8 cellular contexts compared by ENCODE assay signal in genomic region chr6:26240157-26240980, GRCh38.
DNase-seq lines count a peak whose midpoint lies in the region; ATAC-seq, FAIRE-seq and TF ChIP-seq lines count a peak whose summit lies in the region.

No MANE protein-coding gene starts in this region.

- H3K9ac ChIP-seq in SU-DHL-6 (ENCODE audit: low read length) (no peak overlapping the region), kidney (ENCODE audit: low read length in 2 of 2) (peak overlapping the region in 1 of 2 donors; percentile 46)

- H3K79me2 ChIP-seq in SU-DHL-6 (ENCODE audit: insufficient read depth, low read length): no peaks in the 10 kb centered on the region

- peak in 2 of 3 donors; percentile 69 to 88 for TF ChIP-seq POLR2A in body of pancreas (IDR thresholded peaks at IDR 0.05)

- 4 to 10% methylated on average over 41 to 48 of the region's 48 CpGs for WGBS in body of pancreas, 2 donors

- H3K4me3 ChIP-seq in GM12864 (ENCODE audit: low read depth, low read length) (peak overlapping the region; percentile 41), SU-DHL-6 (ENCODE audit: insufficient read depth, low read length, poor library complexity, severe bottlenecking) (no peak overlapping the region), body of pancreas (no peak overlapping the region), kidney (ENCODE audit: low read length in 2 of 2) (peak overlapping the region; percentile 61 to 66)

- FAIRE-seq in kidney (lab: Jason Lieb, UNC): no peak

- H3K9me2 ChIP-seq in SU-DHL-6 (replicated peaks; ENCODE audit: insufficient read depth, low read length): no peaks in the 10 kb centered on the region

- peak; percentile 52 for ATAC-seq in HG02571 (IDR thresholded peaks at IDR 0.05; ENCODE audit: unreplicated experiment)
- ATAC-seq in body of pancreas: peak; percentile 47

- H3K27me3 ChIP-seq in SU-DHL-6 (ENCODE audit: low read length): no peaks in the 10 kb centered on the region
- H3K27me3 ChIP-seq in body of pancreas: peaks cover 0 to 13% of the 10 kb centered on the region in 2 donors

- TF ChIP-seq CTCF in GM12864 (IDR thresholded peaks at IDR 0.05; ENCODE audit: low read depth, low read length, missing control alignments) (no peak), SU-DHL-6 (IDR thresholded peaks at IDR 0.05; ENCODE audit: insufficient read depth, low read length, poor library complexity, severe bottlenecking) (no peak), body of pancreas (IDR thresholded peaks at IDR 0.05) (no peak), kidney (IDR thresholded peaks at IDR 0.05; ENCODE audit: borderline replicate concordance, extremely low read depth, insufficient read depth) (no peak)

- peak overlapping the region; percentile 11 for H3K4me2 ChIP-seq in SU-DHL-6 (ENCODE audit: low read depth, low read length, poor library complexity, severe bottlenecking)

- no peak overlapping the region for H3K27ac ChIP-seq in SU-DHL-6 (ENCODE audit: low read depth, low read length)
- H3K27ac ChIP-seq in body of pancreas: peak overlapping the region in 2 of 4 donors; percentile 26 to 52
- peak overlapping the region in 1 of 2 donors; percentile 59 for H3K27ac ChIP-seq in kidney (ENCODE audit: low read depth in 2 of 2, low read length in 2 of 2)

- H3K4me1 ChIP-seq in body of pancreas (no peaks in the 10 kb centered on the region), kidney (ENCODE audit: control insufficient read depth in 1 of 2, insufficient read depth in 1 of 2, low read depth in 1 of 2, low read length in 2 of 2) (peaks cover 0 to 2% of the 10 kb centered on the region in 2 donors)

- H3F3A ChIP-seq in SU-DHL-6 (ENCODE audit: insufficient read depth): peaks cover under 1% of the 10 kb centered on the region; the same call in 1 of the 2 replicates

- no peaks in the 10 kb centered on the region for H4K20me1 ChIP-seq in SU-DHL-6 (ENCODE audit: low read depth, low read length)

- intact Hi-C loops in body of pancreas (cut with DNase I) (no loop called here), kidney (cut with DNase I) (no loop called here)

- H3K9me3 ChIP-seq in SU-DHL-6 (ENCODE audit: insufficient read depth, low read length) (no peaks in the 10 kb centered on the region), body of pancreas (no peaks in the 10 kb centered on the region), kidney (ENCODE audit: control insufficient read depth in 1 of 2, low read length in 2 of 2) (no peaks in the 10 kb centered on the region)

- peak overlapping the region; percentile 67 for H2AFZ ChIP-seq in SU-DHL-6 (ENCODE audit: low read depth, low read length, severe bottlenecking)

- DNase-seq in GM12864 (ENCODE audit: low read depth) (peak; percentile 93), body of pancreas (peak in 1 of 4 donors; percentile 68), kidney (peak; percentile 79), NCI-H2171 treated with DMSO at 0.1 percent for 48 hours (lab: John Stamatoyannopoulos, UW) (no peak), GM19238 (ENCODE audit: insufficient read length, low spot score) (no peak)
- DNase-seq in stimulated activated CD4-positive, alpha-beta T cell treated with anti-CD3 and anti-CD28 coated beads, Interleukin-4, amount 100 ng/mL, for 48 hours (ENCODE audit: low read depth in 2 of 2): peak; percentile 54 to 56

- H3K36me3 ChIP-seq in SU-DHL-6 (ENCODE audit: low read length): no peaks in the 10 kb centered on the region
- H3K36me3 ChIP-seq in body of pancreas (replicated peaks in 1 of 2; ENCODE audit: insufficient read depth in 1 of 2, low read depth in 2 of 2): no peaks in the 10 kb centered on the region
- no peaks in the 10 kb centered on the region for H3K36me3 ChIP-seq in kidney (ENCODE audit: control insufficient read depth in 1 of 2, insufficient read depth in 2 of 2, low read length in 2 of 2)

Comparison
In these comparisons a context has a peak if more than half of its experiments do, and no peak if none do; other contexts are left out.
1. DNase-seq: peak in GM12864 (single experiment), kidney (single experiment) and stimulated activated CD4-positive, alpha-beta T cell treated with anti-CD3 and anti-CD28 coated beads, Interleukin-4, amount 100 ng/mL, for 48 hours (2 of 2); none in NCI-H2171 treated with DMSO at 0.1 percent for 48 hours (single experiment) and GM19238 (single experiment).
2. H3K4me3 ChIP-seq: peak in GM12864 (single experiment) and kidney (2 of 2); none in SU-DHL-6 (single experiment) and body of pancreas (0 of 2).